ENCODE assay signal across 31 cellular contexts in genomic region chr3:792651-793050, GRCh38.
"Had no signal": no experiment of that assay in that cellular context is flagged by ENCODE, and none has a peak within 500 bp of the region (broad histone marks: within the 10 kb centered on the region; RNA-seq: fewer than 3 reads in every experiment).

No MANE protein-coding gene starts in this region.

- H3K27me3 ChIP-seq: ascending aorta, body of pancreas, MG63 had no signal

- H3K4me1 Mint-ChIP-seq: activated naive CD8-positive, alpha-beta T cell treated with anti-CD3 and anti-CD28 coated beads, Interleukin-2, amount 50 U/mL, for 24 hours; T-helper 17 cell; WTC11 had no signal

- H3K27me3 Mint-ChIP-seq: activated naive CD8-positive, alpha-beta T cell treated with anti-CD3 and anti-CD28 coated beads, Interleukin-2, amount 50 U/mL, for 24 hours; activated T-cell treated with anti-CD3 and anti-CD28 coated beads, Interleukin-2, amount 50 U/mL, for 24 hours; T-helper 17 cell had no signal

- H3K9me3 Mint-ChIP-seq: activated naive CD8-positive, alpha-beta T cell treated with anti-CD3 and anti-CD28 coated beads, Interleukin-2, amount 50 U/mL, for 24 hours; activated T-cell treated with anti-CD3 and anti-CD28 coated beads, Interleukin-2, amount 50 U/mL, for 24 hours had no signal

- H3K4me3 ChIP-seq: ascending aorta, body of pancreas, MG63 had no signal

- ATAC-seq: activated CD8-positive, alpha-beta T cell treated with anti-CD3 and anti-CD28 coated beads, Interleukin-2, amount 10 ng/mL, durations not matched to agents 7 days and 5 days; activated naive CD4-positive, alpha-beta T cell treated with anti-CD3 and anti-CD28 coated beads, Interleukin-2, amount 50 U/mL, for 72 hours; activated naive CD8-positive, alpha-beta T cell treated with anti-CD3 and anti-CD28 coated beads, Interleukin-2, amount 50 U/mL, for 24 hours; body of pancreas; Panc1; Right ventricle myocardium inferior; T-helper 17 cell; WTC11 had no signal

- H3K27ac ChIP-seq: ascending aorta, body of pancreas had no signal

- DNase-seq: activated CD4-positive, alpha-beta T cell treated with anti-CD3 and anti-CD28 coated beads for 48 hours; activated CD4-positive, alpha-beta T cell treated with anti-CD3 and anti-CD28 coated beads, Interleukin-2, amount 50 U/mL, for 4 hours; activated CD4-positive, CD25-positive, alpha-beta regulatory T cell treated with anti-CD3 and anti-CD28 coated beads, Interleukin-2, amount 50 U/mL, for 72 hours; activated CD8-positive, alpha-beta memory T cell treated with anti-CD3 and anti-CD28 coated beads, Interleukin-2, amount 50 U/mL, for 48 hours; activated CD8-positive, alpha-beta T cell treated with anti-CD3 and anti-CD28 coated beads, Interleukin-2, amount 10 ng/mL, durations not matched to agents 7 days and 5 days; activated effector memory CD4-positive, alpha-beta T cell treated with anti-CD3 and anti-CD28 coated beads, Interleukin-2, amount 50 U/mL, for 16 hours; activated naive CD4-positive, alpha-beta T cell treated with Interleukin-2 at 50 U/mL for 16 hours; activated naive CD8-positive, alpha-beta T cell treated with anti-CD3 and anti-CD28 coated beads, Interleukin-2, amount 50 U/mL, for 24 hours; activated T-cell treated with anti-CD3 and anti-CD28 coated beads, Interleukin-2, amount 50 U/mL, for 24 hours; amniotic stem cell; body of pancreas; central memory CD4-positive, alpha-beta T cell; MG63; MV-4-11; NCI-H1092 treated with DMSO at 0.1 percent for 48 hours; NCI-H1417 treated with DMSO at 0.1 percent for 48 hours; NCI-H1694 treated with DMSO at 0.1 percent for 48 hours; NCI-H2029 treated with DMSO at 0.1 percent for 48 hours; NCI-H345; NCI-H510A; NCI-H774; NK-92 treated with Interleukin-12 subunit alpha and Interleukin-12 subunit beta, amount 100 ng/mL, for 24 hours; OCI-M1; RPMI8226; T-helper 17 cell; T-helper 9 cell had no signal

- H3K4me1 ChIP-seq: ascending aorta, body of pancreas had no signal

- H3K36me3 ChIP-seq: ascending aorta, MG63 had no signal

- H3K9me3 ChIP-seq: ascending aorta, body of pancreas, MG63 had no signal

- H3K36me3 Mint-ChIP-seq: activated naive CD4-positive, alpha-beta T cell treated with anti-CD3 and anti-CD28 coated beads, Interleukin-2, amount 50 U/mL, for 72 hours had no signal

- H3K27ac Mint-ChIP-seq: activated CD8-positive, alpha-beta T cell treated with anti-CD3 and anti-CD28 coated beads, Interleukin-2, amount 10 ng/mL, durations not matched to agents 7 days and 5 days; activated naive CD4-positive, alpha-beta T cell treated with anti-CD3 and anti-CD28 coated beads, Interleukin-2, amount 50 U/mL, for 72 hours; activated naive CD8-positive, alpha-beta T cell treated with anti-CD3 and anti-CD28 coated beads, Interleukin-2, amount 50 U/mL, for 24 hours; activated T-cell treated with anti-CD3 and anti-CD28 coated beads, Interleukin-2, amount 50 U/mL, for 24 hours; T-helper 17 cell; WTC11 had no signal

- H3K4me3 Mint-ChIP-seq: activated CD8-positive, alpha-beta T cell treated with anti-CD3 and anti-CD28 coated beads, Interleukin-2, amount 10 ng/mL, durations not matched to agents 7 days and 5 days; activated naive CD8-positive, alpha-beta T cell treated with anti-CD3 and anti-CD28 coated beads, Interleukin-2, amount 50 U/mL, for 24 hours; activated T-cell treated with anti-CD3 and anti-CD28 coated beads, Interleukin-2, amount 50 U/mL, for 24 hours; T-helper 17 cell; WTC11 had no signal
